ENCODE assay signal across 1 cellular context in genomic region chr11:1565173-1565903, GRCh38.
TF ChIP-seq lines count a peak whose summit lies in the region.

No MANE protein-coding gene starts in this region.

TF ChIP-seq in K562, 482 proteins besides CTCF, POLR2A, EP300 and RAD21:
- TF ChIP-seq SRSF1 (IDR thresholded peaks at IDR 0.05; ENCODE audit: low read depth, low read length) (no peak), ZNF121 (CRISPR knock-in tag; conservative IDR thresholded peaks at IDR 0.05) (no peak), TCF3 (CRISPR knock-in tag; IDR thresholded peaks at IDR 0.05) (no peak), EWSR1 (IDR thresholded peaks at IDR 0.05; ENCODE audit: borderline replicate concordance, low read depth, partially characterized antibody) (no peak), MYNN (IDR thresholded peaks at IDR 0.05) (no peak), MYNN (CRISPR knock-in tag; IDR thresholded peaks at IDR 0.05) (no peak), LCOR (CRISPR knock-in tag; IDR thresholded peaks at IDR 0.05) (no peak)
- TF ChIP-seq, protein P1, sequence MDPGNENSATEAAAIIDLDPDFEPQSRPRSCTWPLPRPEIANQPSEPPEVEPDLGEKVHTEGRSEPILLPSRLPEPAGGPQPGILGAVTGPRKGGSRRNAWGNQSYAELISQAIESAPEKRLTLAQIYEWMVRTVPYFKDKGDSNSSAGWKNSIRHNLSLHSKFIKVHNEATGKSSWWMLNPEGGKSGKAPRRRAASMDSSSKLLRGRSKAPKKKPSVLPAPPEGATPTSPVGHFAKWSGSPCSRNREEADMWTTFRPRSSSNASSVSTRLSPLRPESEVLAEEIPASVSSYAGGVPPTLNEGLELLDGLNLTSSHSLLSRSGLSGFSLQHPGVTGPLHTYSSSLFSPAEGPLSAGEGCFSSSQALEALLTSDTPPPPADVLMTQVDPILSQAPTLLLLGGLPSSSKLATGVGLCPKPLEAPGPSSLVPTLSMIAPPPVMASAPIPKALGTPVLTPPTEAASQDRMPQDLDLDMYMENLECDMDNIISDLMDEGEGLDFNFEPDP (CRISPR knock-in tag; IDR thresholded peaks at IDR 0.05): no peak
